In the genomic region with DNA sequence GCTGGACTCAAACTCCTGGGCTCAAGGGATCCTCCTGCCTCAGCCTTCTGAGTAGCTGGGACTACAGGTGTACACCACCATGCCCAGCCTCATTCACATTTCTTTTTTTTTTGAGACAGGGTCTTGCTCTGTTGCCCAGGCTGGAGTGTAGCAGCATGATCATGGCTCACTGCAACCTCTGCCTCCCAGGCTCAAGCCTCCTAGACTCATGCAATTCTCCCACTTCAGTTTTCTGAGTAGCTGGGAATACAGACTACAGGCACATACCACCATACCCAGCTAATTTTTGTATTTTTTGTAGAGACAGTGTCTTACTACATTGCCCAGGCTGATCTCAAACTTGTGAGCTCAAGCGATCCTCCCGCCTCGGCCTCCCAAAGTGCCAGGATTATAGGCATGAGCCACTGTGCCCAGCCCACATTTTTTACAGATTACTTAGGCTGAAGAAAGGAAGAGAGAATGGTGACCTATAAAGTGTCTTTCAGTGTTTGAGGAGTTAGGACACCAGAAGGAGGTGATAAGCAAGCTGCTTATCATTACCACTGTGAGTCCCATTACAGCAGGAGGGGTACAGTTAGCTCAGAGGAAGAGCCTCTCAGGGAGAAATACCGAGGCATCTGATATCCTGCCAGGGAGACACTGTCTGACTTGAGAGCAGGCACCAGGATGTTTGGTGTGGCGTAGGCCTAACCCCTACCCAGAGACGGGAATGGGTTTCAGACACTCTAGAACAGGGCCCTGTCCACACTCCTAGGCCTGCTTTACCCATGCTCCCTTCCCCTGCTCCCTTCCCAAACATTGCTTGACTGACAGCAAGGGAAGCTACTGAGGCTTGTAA, we compare ENCODE assay signal across 19 cellular contexts. TPM values are rescaled to one million over a fixed set of nuclear protein-coding genes. Genes with fewer than 3 reads are reported as not detected.
DNase-seq lines count a peak whose midpoint lies in the region; TF ChIP-seq lines count a peak whose summit lies in the region.
"Had no signal": no experiment of that assay in that cellular context is flagged by ENCODE, and none has a peak within 500 bp of the region (broad histone marks: within the 10 kb centered on the region; RNA-seq: fewer than 3 reads in every experiment).

No MANE protein-coding gene starts in this region.

- H3K4me3 Mint-ChIP-seq in CD8-positive, alpha-beta memory T cell = no peak overlapping the region
- H3K4me3 Mint-ChIP-seq in dendritic cell treated with granulocyte-macrophage colony-stimulating factor and Interleukin-4, amounts not matched to agents 40 ng/mL and 50 ng/mL, for 4 days = no peak overlapping the region
- no peak overlapping the region for H3K4me3 Mint-ChIP-seq in mesothelial cell of epicardium
- H3K4me3 Mint-ChIP-seq: activated naive CD8-positive, alpha-beta T cell had no signal

- peak overlapping the region; percentile 10 for H3K27ac ChIP-seq in CD8-positive, alpha-beta memory T cell (ENCODE audit: low read depth, low read length)
- no peak overlapping the region for H3K27ac ChIP-seq in osteoblast (ENCODE audit: low read depth, low read length)
- H3K27ac ChIP-seq: ovary, Peyer's patch, uterus had no signal

- CTCF ChIA-PET in CD8-positive, alpha-beta memory T cell (lab: Charles Lee) = interaction anchor here (0.9 kb wide), 1 partner anchor 11 kb away, joined by 3 read pairs; no protein-coding TSS in a partner anchor

- H3K36me3 ChIP-seq in CD8-positive, alpha-beta memory T cell (ENCODE audit: insufficient read depth, low read length) = no peaks in the 10 kb centered on the region
- H3K36me3 ChIP-seq in osteoblast (ENCODE audit: insufficient read depth, low read length) = peaks cover 7% of the 10 kb centered on the region
- H3K36me3 ChIP-seq: left lung, ovary, uterus had no signal

- H3K9me3 ChIP-seq in CD8-positive, alpha-beta memory T cell (ENCODE audit: low read length) = no peaks in the 10 kb centered on the region
- H3K9me3 ChIP-seq in osteoblast (ENCODE audit: low read depth, low read length) = no peaks in the 10 kb centered on the region
- H3K9me3 ChIP-seq: left lung, ovary, Peyer's patch, uterus had no signal

- H3K27ac Mint-ChIP-seq in CD8-positive, alpha-beta memory T cell = peak overlapping the region in 2 of 8 donors; percentile 1 to 38
- H3K27ac Mint-ChIP-seq in dendritic cell treated with granulocyte-macrophage colony-stimulating factor and Interleukin-4, amounts not matched to agents 40 ng/mL and 50 ng/mL, for 4 days = peak overlapping the region; percentile 81
- H3K27ac Mint-ChIP-seq in mesothelial cell of epicardium = peak overlapping the region; percentile 9
- H3K27ac Mint-ChIP-seq: activated naive CD8-positive, alpha-beta T cell had no signal

- H3K4me3 ChIP-seq in CD8-positive, alpha-beta memory T cell (ENCODE audit: low read length) = no peak overlapping the region
- no peak overlapping the region for H3K4me3 ChIP-seq in osteoblast (ENCODE audit: insufficient read depth, low read length)
- H3K4me3 ChIP-seq: left lung, ovary, Peyer's patch, uterus had no signal

- H3K79me2 ChIP-seq in osteoblast (ENCODE audit: insufficient read depth, low read length) = no peaks in the 10 kb centered on the region

- no peak overlapping the region for H2AFZ ChIP-seq in osteoblast (ENCODE audit: low read length)

- H3K27me3 ChIP-seq in CD8-positive, alpha-beta memory T cell (ENCODE audit: insufficient read depth, low read length, poor library complexity, severe bottlenecking) = no peaks in the 10 kb centered on the region
- no peaks in the 10 kb centered on the region for H3K27me3 ChIP-seq in osteoblast (ENCODE audit: insufficient read depth, low read length)
- H3K27me3 ChIP-seq: left lung, ovary, Peyer's patch, uterus had no signal

- no peaks in the 10 kb centered on the region for H3K27me3 Mint-ChIP-seq in CD8-positive, alpha-beta memory T cell
- H3K27me3 Mint-ChIP-seq in dendritic cell treated with granulocyte-macrophage colony-stimulating factor and Interleukin-4, amounts not matched to agents 40 ng/mL and 50 ng/mL, for 4 days = no peaks in the 10 kb centered on the region
- no peaks in the 10 kb centered on the region for H3K27me3 Mint-ChIP-seq in mesothelial cell of epicardium (ENCODE audit: low read depth)
- H3K27me3 Mint-ChIP-seq: activated naive CD8-positive, alpha-beta T cell had no signal

- no peaks in the 10 kb centered on the region for H3K4me1 Mint-ChIP-seq in CD8-positive, alpha-beta memory T cell
- H3K4me1 Mint-ChIP-seq in dendritic cell treated with granulocyte-macrophage colony-stimulating factor and Interleukin-4, amounts not matched to agents 40 ng/mL and 50 ng/mL, for 4 days (ENCODE audit: low read depth) = peaks cover 18% of the 10 kb centered on the region
- peaks cover 11% of the 10 kb centered on the region for H3K4me1 Mint-ChIP-seq in mesothelial cell of epicardium

- in situ Hi-C loops in KBM-7 (cut with MboI; ENCODE audit: low pct_unique_long_range_greater_than_20kb, low sequenced_read_pairs) = no loop called here

- no peaks in the 10 kb centered on the region for H3K4me1 ChIP-seq in CD8-positive, alpha-beta memory T cell (ENCODE audit: insufficient read depth, low read length)
- H3K4me1 ChIP-seq in osteoblast (ENCODE audit: insufficient read depth, low read length) = no peaks in the 10 kb centered on the region
- H3K4me1 ChIP-seq: uterus had no signal

- H3K36me3 Mint-ChIP-seq in CD8-positive, alpha-beta memory T cell = peaks cover 0 to 2% (median 0%) of the 10 kb centered on the region in 3 donors
- peaks cover 36% of the 10 kb centered on the region for H3K36me3 Mint-ChIP-seq in dendritic cell treated with granulocyte-macrophage colony-stimulating factor and Interleukin-4, amounts not matched to agents 40 ng/mL and 50 ng/mL, for 4 days (ENCODE audit: low read depth)
- H3K36me3 Mint-ChIP-seq in mesothelial cell of epicardium = peaks cover 20% of the 10 kb centered on the region
- H3K36me3 Mint-ChIP-seq: activated naive CD8-positive, alpha-beta T cell had no signal

- intact Hi-C loops in dendritic cell treated with granulocyte-macrophage colony-stimulating factor and Interleukin-4, amounts not matched to agents 40 ng/mL and 50 ng/mL, for 4 days (cut with micrococcal nuclease) = no loop called here
- intact Hi-C loops in posterior vena cava (cut with DNase I) = no loop called here

- H3K4me2 ChIP-seq in osteoblast (ENCODE audit: insufficient read depth, low read length) = no peak overlapping the region

- TF ChIP-seq CTCF in mesothelial cell of epicardium (IDR thresholded peaks at IDR 0.05; ENCODE audit: unreplicated experiment) (no peak), osteoblast (IDR thresholded peaks at IDR 0.05; ENCODE audit: extremely low read depth, low read depth, low read length) (no peak)

- DNase-seq in CD8-positive, alpha-beta memory T cell = no peak
- DNase-seq in KBM-7 = peak; percentile 37
- DNase-seq in mesothelial cell of epicardium (ENCODE audit: low spot score in 2 of 2, unreplicated experiment in 2 of 2) = no peak
- no peak for DNase-seq in posterior vena cava (ENCODE audit: low spot score)
- DNase-seq in DMS153 treated with DMSO at 0.1 percent for 48 hours (lab: John Stamatoyannopoulos, UW; ENCODE audit: unreplicated experiment) = no peak
- no peak for DNase-seq in osteoblast (ENCODE audit: insufficient read length, low spot score, missing footprints)
- no peak for DNase-seq in NCI-H1436 treated with DMSO at 0.1 percent for 48 hours (lab: John Stamatoyannopoulos, UW)
- DNase-seq: activated CD4-positive, alpha-beta T cell treated with anti-CD3 and anti-CD28 coated beads, Interleukin-2, amount 50 U/mL, for 4 hours; COR-L47; dermis blood vessel endothelial cell; HCEC 1CT; Kasumi-1; left lung; NCI-H82; ovary; Peyer's patch; uterus had no signal

- POLR2A ChIA-PET in CD8-positive, alpha-beta memory T cell (lab: Charles Lee) = no interaction called here

- H3K9me3 Mint-ChIP-seq in CD8-positive, alpha-beta memory T cell = no peaks in the 10 kb centered on the region
- H3K9me3 Mint-ChIP-seq in dendritic cell treated with granulocyte-macrophage colony-stimulating factor and Interleukin-4, amounts not matched to agents 40 ng/mL and 50 ng/mL, for 4 days = no peaks in the 10 kb centered on the region
- H3K9me3 Mint-ChIP-seq in mesothelial cell of epicardium = no peaks in the 10 kb centered on the region

- peaks cover 2% of the 10 kb centered on the region for H4K20me1 ChIP-seq in osteoblast (ENCODE audit: insufficient read depth, low read length)

RNA-seq across cellular contexts. Expression of gene FAXDC2, which starts 9.7 kb away (rescaled TPM):
- under 1 TPM in 1 of 2 experiments, not detected in 1; 0.18 TPM for total RNA-seq in CD8-positive, alpha-beta memory T cell
- polyA plus RNA-seq in CD8-positive, alpha-beta memory T cell = 1.0 TPM
- 30.6 to 33.9 TPM (median 33.8 TPM) in 3 replicates for total RNA-seq in mesothelial cell of epicardium
- 10 to 100 TPM; 19.2 to 30.1 TPM for total RNA-seq in posterior vena cava
- 13.8 and 19.2 TPM in 2 replicates for total RNA-seq in osteoblast

RNA-seq across cellular contexts. Expression of gene CNOT8, which starts 17.8 kb away (rescaled TPM):
- total RNA-seq in CD8-positive, alpha-beta memory T cell = 10 to 100 TPM; 47.7 to 52.7 TPM
- 154 TPM for polyA plus RNA-seq in CD8-positive, alpha-beta memory T cell
- 54.4 to 58.3 TPM (median 54.6 TPM) in 3 replicates for total RNA-seq in mesothelial cell of epicardium
- 10 to 100 TPM; 46.5 to 47.1 TPM for total RNA-seq in posterior vena cava
- total RNA-seq in osteoblast = 48.6 and 55.7 TPM in 2 replicates

Comparison
In these comparisons a context has a peak if more than half of its experiments do, and no peak if none do; other contexts are left out.
1. RNA of gene FAXDC2, which starts 9.7 kb away (total RNA-seq): 30.6 to 33.9 TPM in mesothelial cell of epicardium, 19.2 to 30.1 TPM in posterior vena cava and 13.8 to 19.2 TPM in osteoblast; 0.18 TPM in CD8-positive, alpha-beta memory T cell; every median in the first group is over 10 times any median in the second.